ENCODE assay signal across 1 cellular context in genomic region chr11:122816701-122817100, GRCh38.
TF ChIP-seq lines count a peak whose summit lies in the region.

No MANE protein-coding gene starts in this region.

TF ChIP-seq in HCT116, 20 proteins besides CTCF, POLR2A, EP300 and RAD21 (continued from another document):
- TF ChIP-seq REST (IDR thresholded peaks at IDR 0.05; ENCODE audit: low read depth) (no peak), ATF3 (IDR thresholded peaks at IDR 0.05) (no peak), ZFX (IDR thresholded peaks at IDR 0.05) (no peak), CBX3 (IDR thresholded peaks at IDR 0.05; ENCODE audit: low read depth) (no peak)
TF ChIP-seq in HCT116: peak in this region for 0.
